ENCODE assay signal across 8 cellular contexts in the genomic region with DNA sequence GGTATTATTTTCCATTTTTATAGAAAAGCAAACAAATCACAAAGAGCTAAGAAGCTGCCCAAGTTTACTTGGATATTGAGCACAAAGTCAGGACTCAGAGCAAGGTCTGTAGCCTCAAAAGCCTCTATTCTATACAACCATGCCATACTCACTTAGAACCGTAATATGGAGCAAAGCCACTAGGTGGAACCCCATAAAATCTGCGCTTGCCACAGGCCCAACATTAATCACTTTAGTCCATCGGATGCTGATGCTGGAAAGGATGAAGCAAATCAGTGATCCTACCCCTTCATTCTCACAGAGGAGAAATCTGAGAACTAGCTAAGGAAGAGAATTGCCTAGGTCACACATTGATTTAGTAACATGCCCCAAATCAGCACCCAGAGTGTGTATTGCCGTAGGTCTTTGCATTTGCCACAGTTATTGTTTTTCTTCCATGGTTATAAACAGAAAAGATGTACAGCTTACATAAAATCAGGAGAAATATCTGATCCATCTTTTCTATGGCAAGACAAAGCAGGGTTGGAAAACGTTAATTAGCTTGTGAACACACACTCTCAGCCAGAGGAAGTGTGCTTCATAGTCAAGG. TPM values are rescaled to one million over a fixed set of nuclear protein-coding genes. Genes with fewer than 3 reads are reported as not detected.
A peak's percentile ranks its signal among the peaks of the same experiment; 100 is the strongest.
DNase-seq lines count a peak whose midpoint lies in the region; ATAC-seq lines count a peak whose summit lies in the region.

No MANE protein-coding gene starts in this region.

- peak; percentile 97 for ATAC-seq in GM19395 (IDR thresholded peaks at IDR 0.05; ENCODE audit: unreplicated experiment)
- ATAC-seq in HG03378 (IDR thresholded peaks at IDR 0.05; ENCODE audit: unreplicated experiment) = peak; percentile 88

- DNase-seq in NCI-H2196 (lab: John Stamatoyannopoulos, UW; ENCODE audit: unreplicated experiment) (peak; percentile 4), NCI-H2196 treated with DMSO at 0.1 percent for 48 hours (lab: John Stamatoyannopoulos, UW; ENCODE audit: unreplicated experiment) (no peak), SK-N-DZ (ENCODE audit: low spot score) (peak; percentile 55), epidermal melanocyte (ENCODE audit: insufficient read length, low spot score) (peak; percentile 40), non-pigmented ciliary epithelial cell (ENCODE audit: low read depth) (peak; percentile 5)
- DNase-seq in activated CD4-positive, CD25-positive, alpha-beta regulatory T cell treated with anti-CD3 and anti-CD28 coated beads, Interleukin-2, amount 50 U/mL, for 72 hours = no peak

RNA-seq across cellular contexts. Expression of gene RAB38, which starts 56.7 kb away (rescaled TPM):
- polyA plus RNA-seq in SK-N-DZ (2014; cell fraction: cytosol; rRNA removed) = 3.6 and 8.4 TPM in 2 replicates
- polyA plus RNA-seq in SK-N-DZ (2014; cell fraction: nucleus; rRNA removed) = 4.1 and 4.8 TPM in 2 replicates

Comparison
In these comparisons a context has a peak if more than half of its experiments do, and no peak if none do; other contexts are left out.
1. DNase-seq: peak in NCI-H2196 (single experiment), SK-N-DZ (single experiment), epidermal melanocyte (single experiment) and non-pigmented ciliary epithelial cell (single experiment); none in NCI-H2196 treated with DMSO at 0.1 percent for 48 hours (single experiment) and activated CD4-positive, CD25-positive, alpha-beta regulatory T cell treated with anti-CD3 and anti-CD28 coated beads, Interleukin-2, amount 50 U/mL, for 72 hours (single experiment).